ENCODE assay signal across 1 cellular context in genomic region chr20:17858450-17859001, GRCh38.
TF ChIP-seq lines count a peak whose summit lies in the region.

No MANE protein-coding gene starts in this region.

TF ChIP-seq in H1, 55 proteins besides CTCF, POLR2A, EP300 and RAD21:
- TF ChIP-seq ATF3 (IDR thresholded peaks at IDR 0.05; ENCODE audit: insufficient read depth, low read depth, low read length) (no peak), GTF2F1 (IDR thresholded peaks at IDR 0.05; ENCODE audit: borderline replicate concordance, low read depth, low read length) (no peak), E2F6 (IDR thresholded peaks at IDR 0.05) (no peak), CBX5 (IDR thresholded peaks at IDR 0.05; ENCODE audit: low read depth, low read length) (no peak), MAX (IDR thresholded peaks at IDR 0.05) (no peak), SUZ12 (IDR thresholded peaks at IDR 0.05; ENCODE audit: low read length) (no peak), HDAC2 (IDR thresholded peaks at IDR 0.05; ENCODE audit: borderline replicate concordance in 1 of 2, low read depth in 2 of 2, low read length in 2 of 2) (no peak), CHD1 (IDR thresholded peaks at IDR 0.05; ENCODE audit: low read depth, low read length) (no peak), CREB1 (IDR thresholded peaks at IDR 0.05) (no peak), SIN3A (conservative IDR thresholded peaks at IDR 0.05 in 1 of 2, IDR thresholded peaks at IDR 0.05 in 1 of 2; ENCODE audit: low read depth in 1 of 2, low read length in 2 of 2) (no peak), HDAC6 (IDR thresholded peaks at IDR 0.05; ENCODE audit: low read depth, low read length) (no peak), CEBPB (IDR thresholded peaks at IDR 0.05; ENCODE audit: low read depth, low read length) (no peak), JUN (IDR thresholded peaks at IDR 0.05; ENCODE audit: low read depth, low read length) (no peak), KDM5A (IDR thresholded peaks at IDR 0.05; ENCODE audit: low read length) (no peak), CTBP2 (IDR thresholded peaks at IDR 0.05; ENCODE audit: borderline replicate concordance, insufficient read depth, insufficient read length, low read length) (no peak), RXRA (IDR thresholded peaks at IDR 0.05; ENCODE audit: insufficient read depth, low read depth, low read length) (no peak), SIRT6 (IDR thresholded peaks at IDR 0.05; ENCODE audit: low read length) (no peak), CBX8 (IDR thresholded peaks at IDR 0.05; ENCODE audit: borderline replicate concordance, low read depth, low read length) (no peak), SIX5 (IDR thresholded peaks at IDR 0.05; ENCODE audit: low read depth, low read length) (no peak)
